Comparison of ENCODE assay signal across 32 cellular contexts in genomic region chrX:24982306-24982965, GRCh38. TPM values are rescaled to one million over a fixed set of nuclear protein-coding genes. Genes with fewer than 3 reads are reported as not detected.
DNase-seq lines count a peak whose midpoint lies in the region; ATAC-seq and TF ChIP-seq lines count a peak whose summit lies in the region.
"Had no signal": no experiment of that assay in that cellular context is flagged by ENCODE, and none has a peak within 500 bp of the region (broad histone marks: within the 10 kb centered on the region; RNA-seq: fewer than 3 reads in every experiment).

No MANE protein-coding gene starts in this region.

- no peaks in the 10 kb centered on the region for H3K27me3 ChIP-seq in ACC112 (ENCODE audit: insufficient read depth, low read length)
- no peaks in the 10 kb centered on the region for H3K27me3 ChIP-seq in transverse colon
- H3K27me3 ChIP-seq: adrenal gland, gastrocnemius medialis, right atrium auricular region, SJSA1, uterus had no signal

- H2AFZ ChIP-seq in ACC112 (ENCODE audit: low read length, unreplicated experiment) = peak overlapping the region; percentile 68
- H2AFZ ChIP-seq: GM23338 had no signal

- H3K4me3 ChIP-seq in ACC112 (ENCODE audit: low read depth, low read length) = peak overlapping the region; percentile 56; the same call in 1 of the 2 replicates
- no peak overlapping the region for H3K4me3 ChIP-seq in coronary artery
- no peak overlapping the region for H3K4me3 ChIP-seq in transverse colon
- H3K4me3 ChIP-seq: adrenal gland, gastrocnemius medialis, GM23338, pancreas, right atrium auricular region, SJSA1, uterus had no signal

- H3K9me3 ChIP-seq in transverse colon = no peaks in the 10 kb centered on the region
- H3K9me3 ChIP-seq: adrenal gland, gastrocnemius medialis, pancreas, right atrium auricular region, SJSA1, uterus had no signal

- H3K4me1 ChIP-seq in ACC112 (ENCODE audit: control insufficient read depth, insufficient read depth, low read length, unreplicated experiment) = peaks cover 7% of the 10 kb centered on the region
- no peaks in the 10 kb centered on the region for H3K4me1 ChIP-seq in transverse colon
- H3K4me1 ChIP-seq: adrenal gland, pancreas, right atrium auricular region, SJSA1, uterus had no signal

- no peak for TF ChIP-seq CTCF in coronary artery (IDR thresholded peaks at IDR 0.05)
- no peak for TF ChIP-seq CTCF in transverse colon (IDR thresholded peaks at IDR 0.05)

- H3K36me3 ChIP-seq in ACC112 (ENCODE audit: insufficient read depth, low read length) = no peaks in the 10 kb centered on the region
- H3K36me3 ChIP-seq in transverse colon = no peaks in the 10 kb centered on the region
- H3K36me3 ChIP-seq: adrenal gland, gastrocnemius medialis, pancreas, right atrium auricular region, SJSA1, uterus had no signal

- in situ Hi-C loops in transverse colon (cut with MboI; ENCODE audit: low pct_ligation_motif_present in 1 of 4, low pct_unique_long_range_greater_than_20kb in 1 of 4, low sequenced_read_pairs in 3 of 4) = no loop called here

- DNase-seq in NCI-H2227 treated with DMSO at 0.1 percent for 48 hours (lab: John Stamatoyannopoulos, UW) (peak; percentile 42), iris pigment epithelial cell (ENCODE audit: low read depth) (peak; percentile 5), coronary artery (ENCODE audit: low spot score) (no peak), hepatic stellate cell (ENCODE audit: low spot score) (no peak), NCI-H1417 treated with DMSO at 0.1 percent for 48 hours (lab: John Stamatoyannopoulos, UW) (no peak), transverse colon (no peak)
- DNase-seq: activated CD4-positive, alpha-beta T cell treated with anti-CD3 and anti-CD28 coated beads for 1 hour; activated naive CD4-positive, alpha-beta T cell; activated T-cell treated with anti-CD3 and anti-CD28 coated beads, Interleukin-2, amount 50 U/mL, for 48 hours; adrenal gland; effector memory CD8-positive, alpha-beta T cell; gastrocnemius medialis; hippocampal formation; NCI-H187 treated with DMSO at 0.1 percent for 48 hours; NCI-H510A; nephron progenitor cell; NK-92 treated with Interleukin-12 subunit alpha and Interleukin-12 subunit beta, amount 100 ng/mL, for 24 hours; pancreas; stimulated activated CD4-positive, alpha-beta T cell treated with anti-CD3 and anti-CD28 coated beads, Interleukin-4, amount 100 ng/mL, for 4 hours; stimulated activated naive CD4-positive, alpha-beta T cell; uterus had no signal

- H3K27ac ChIP-seq in ACC112 (ENCODE audit: low read depth, low read length) (peak overlapping the region; percentile 16; the same call in 1 of the 2 replicates), coronary artery (no peak overlapping the region), transverse colon (no peak overlapping the region)
- H3K27ac ChIP-seq: adrenal gland, gastrocnemius medialis, KMS-11, pancreas, right atrium auricular region, SJSA1, uterus had no signal

- no peaks in the 10 kb centered on the region for H3K79me2 ChIP-seq in ACC112 (ENCODE audit: control insufficient read depth, insufficient read depth, low read length, unreplicated experiment)

- TF ChIP-seq POLR2A in transverse colon (IDR thresholded peaks at IDR 0.05) = no peak

- intact Hi-C loops in transverse colon (cut with DNase I; ENCODE audit: low total_unique reads) = no loop called here

- TF ChIP-seq EP300 in transverse colon (IDR thresholded peaks at IDR 0.05; ENCODE audit: low read depth) = no peak

- ATAC-seq in GM21786 (IDR thresholded peaks at IDR 0.05; ENCODE audit: unreplicated experiment) = peak; percentile 48
- ATAC-seq: effector memory CD8-positive, alpha-beta T cell; gastrocnemius medialis; GM23338; Panc1; pancreas had no signal

- WGBS in transverse colon (ENCODE audit: low coverage in 1 of 2), 2 donors = 67 to 75% methylated on average over 2 to 5 of the region's 5 CpGs

RNA-seq across cellular contexts. Expression of gene ARX, which starts 33.3 kb away (rescaled TPM):
- total RNA-seq in transverse colon = not detected
- total RNA-seq: activated CD8-positive, alpha-beta memory T cell treated with anti-CD3 and anti-CD28 coated beads for 36 hours; adrenal gland; bronchial epithelial cell; GM23338; liver; right atrium auricular region; SJSA1; T-helper 1 cell treated with Interleukin-12 subunit alpha and Interleukin-12 subunit beta and Interleukin-4 antibody, amounts not matched to agents 30 ng/mL and 1 ng/mL, for 36 hours had no signal

Comparison
In these comparisons a context has a peak if more than half of its experiments do, and no peak if none do; other contexts are left out.
1. DNase-seq: peak in NCI-H2227 treated with DMSO at 0.1 percent for 48 hours (single experiment) and iris pigment epithelial cell (single experiment); none in coronary artery (single experiment), hepatic stellate cell (single experiment), NCI-H1417 treated with DMSO at 0.1 percent for 48 hours (single experiment) and transverse colon (single experiment).